Comparison of ENCODE assay signal across 17 cellular contexts in the genomic region with DNA sequence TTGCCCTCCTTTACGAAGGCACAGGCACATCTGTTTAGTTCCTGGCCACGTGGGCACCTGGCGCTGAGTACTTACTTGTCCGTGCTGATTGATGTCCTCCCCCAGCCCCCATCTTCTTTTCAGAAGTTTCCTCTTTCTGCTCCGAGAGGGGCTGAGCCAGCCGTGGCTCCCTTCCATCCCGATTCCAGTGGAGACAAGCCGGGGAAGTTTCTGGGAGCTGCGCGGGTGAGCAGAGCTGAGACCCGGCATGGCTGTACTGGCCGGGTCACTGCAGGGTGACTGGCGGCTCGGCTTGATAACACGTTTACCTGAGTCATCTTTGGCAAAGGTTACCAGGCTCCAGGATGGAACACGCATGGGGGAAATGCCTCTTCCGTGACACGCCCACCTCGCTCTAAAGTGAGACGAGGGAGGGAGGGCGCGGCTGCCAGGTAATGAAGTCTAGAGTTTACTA. TPM values are rescaled to one million over a fixed set of nuclear protein-coding genes. Genes with fewer than 3 reads are reported as not detected.
A peak's percentile ranks its signal among the peaks of the same experiment; 100 is the strongest.
DNase-seq lines count a peak whose midpoint lies in the region; ATAC-seq, FAIRE-seq and TF ChIP-seq lines count a peak whose summit lies in the region.
"Had no signal": no experiment of that assay in that cellular context is flagged by ENCODE, and none has a peak within 500 bp of the region (broad histone marks: within the 10 kb centered on the region; RNA-seq: fewer than 3 reads in every experiment).

No MANE protein-coding gene starts in this region.

- H3K9ac ChIP-seq in kidney (ENCODE audit: low read length in 2 of 2): no peak overlapping the region

- TF ChIP-seq CTCF in kidney (IDR thresholded peaks at IDR 0.05; ENCODE audit: borderline replicate concordance, extremely low read depth, insufficient read depth): no peak

- H3K27ac ChIP-seq in kidney (ENCODE audit: low read depth in 2 of 2, low read length in 2 of 2): no peak overlapping the region

- ATAC-seq in sciatic nerve: no peak
- ATAC-seq: natural killer cell had no signal

- DNase-seq in H4 (ENCODE audit: low spot score) (peak; percentile 61), SW480 (ENCODE audit: low spot score) (peak; percentile 89), kidney (peak; percentile 92), renal cortical epithelial cell (ENCODE audit: low read depth) (peak; percentile 73), NCI-H128 (lab: John Stamatoyannopoulos, UW; ENCODE audit: unreplicated experiment) (no peak), sciatic nerve (ENCODE audit: low spot score) (no peak), SKM-1 (lab: John Stamatoyannopoulos, UW; ENCODE audit: unreplicated experiment) (no peak)
- DNase-seq in effector CD8-positive, alpha-beta T cell (lab: John Stamatoyannopoulos, UW): no peak
- DNase-seq: activated CD4-positive, CD25-positive, alpha-beta regulatory T cell treated with anti-CD3 and anti-CD28 coated beads, Interleukin-2, amount 50 U/mL, for 72 hours; activated CD8-positive, alpha-beta memory T cell treated with anti-CD3 and anti-CD28 coated beads, Interleukin-2, amount 50 U/mL, for 48 hours; activated naive CD8-positive, alpha-beta T cell treated with anti-CD3 and anti-CD28 coated beads for 36 hours; central memory CD4-positive, alpha-beta T cell; glutamatergic neuron; natural killer cell; NCI-H1417 treated with DMSO at 0.1 percent for 48 hours; NCI-H526; stimulated activated naive CD4-positive, alpha-beta T cell treated with Interleukin-2 at 50 U/mL for 16 hours had no signal

- no peaks in the 10 kb centered on the region for H3K36me3 ChIP-seq in kidney (ENCODE audit: control insufficient read depth in 1 of 2, insufficient read depth in 2 of 2, low read length in 2 of 2)

- H3K4me1 ChIP-seq in kidney (ENCODE audit: control insufficient read depth in 1 of 2, insufficient read depth in 1 of 2, low read depth in 1 of 2, low read length in 2 of 2): no peaks in the 10 kb centered on the region

- no peak for FAIRE-seq in kidney (lab: Jason Lieb, UNC)

- intact Hi-C loops in kidney (cut with DNase I) (no loop called here), sciatic nerve (cut with DNase I) (no loop called here)

- H3K4me3 ChIP-seq in kidney (ENCODE audit: low read length in 2 of 2): no peak overlapping the region

- no peaks in the 10 kb centered on the region for H3K9me3 ChIP-seq in kidney (ENCODE audit: control insufficient read depth in 1 of 2, low read length in 2 of 2)

RNA-seq across cellular contexts. Expression of a gene that starts 45.4 kb away (rescaled TPM):
- total RNA-seq in H4 (2014; rRNA removed; shearing (Covaris generic)): 69.8 and 111 TPM in 2 replicates
- total RNA-seq in kidney (121 TPM), renal cortical epithelial cell (166 and 458 TPM in 2 replicates), sciatic nerve (130 TPM)
- polyA plus RNA-seq in kidney (ENCODE audit: insufficient read depth, low read depth, low replicate concordance): 142 TPM

Comparison
In these comparisons a context has a peak if more than half of its experiments do, and no peak if none do; other contexts are left out.
1. DNase-seq: peak in H4 (single experiment), SW480 (single experiment), kidney (single experiment) and renal cortical epithelial cell (single experiment); none in NCI-H128 (single experiment), sciatic nerve (single experiment), SKM-1 (single experiment) and effector CD8-positive, alpha-beta T cell (single experiment).